9 cellular contexts compared by ENCODE assay signal in the genomic region with DNA sequence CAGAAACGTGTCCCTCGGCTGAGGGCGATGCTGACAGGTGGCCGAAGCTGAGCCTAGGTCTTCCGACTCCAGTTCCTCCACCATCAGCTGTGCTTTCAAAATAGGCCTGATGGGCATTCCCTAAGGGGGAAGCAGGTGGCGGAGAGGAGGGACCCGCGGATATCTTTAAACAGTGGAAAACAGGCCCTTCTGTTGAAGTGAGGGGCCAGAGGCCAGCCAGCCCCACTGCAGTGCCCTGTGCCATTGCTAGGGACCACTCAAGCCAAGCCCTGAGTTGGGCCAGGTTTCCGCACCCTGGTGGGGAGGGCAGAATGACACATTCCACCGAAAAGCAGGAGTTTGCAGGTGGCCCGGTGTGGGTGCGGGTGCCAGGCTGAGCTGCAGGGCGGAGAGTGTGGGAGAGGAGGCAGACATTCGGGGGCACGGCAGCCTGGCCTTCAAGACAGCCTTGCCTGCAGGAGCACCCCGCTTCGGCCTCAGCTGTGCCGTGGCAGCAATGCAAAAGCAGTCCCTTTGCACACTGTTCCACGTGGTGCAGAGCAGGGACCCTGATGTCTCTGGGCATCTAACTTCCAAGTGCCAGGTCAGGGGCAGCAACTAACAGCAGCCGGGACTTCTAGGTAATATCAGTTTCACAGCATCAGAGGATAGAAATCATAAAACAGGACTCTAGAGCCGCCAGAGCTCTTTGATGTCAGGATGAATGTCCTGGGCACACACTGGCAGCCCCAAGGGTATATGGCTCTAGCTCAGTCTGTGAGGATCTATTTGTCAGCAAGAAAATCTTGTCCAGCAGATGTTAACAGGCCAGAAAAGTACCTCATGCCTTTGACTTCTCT. TPM values are rescaled to one million over a fixed set of nuclear protein-coding genes. Genes with fewer than 3 reads are reported as not detected.
DNase-seq lines count a peak whose midpoint lies in the region; ATAC-seq and TF ChIP-seq lines count a peak whose summit lies in the region.
"Had no signal": no experiment of that assay in that cellular context is flagged by ENCODE, and none has a peak within 500 bp of the region (broad histone marks: within the 10 kb centered on the region; RNA-seq: fewer than 3 reads in every experiment).

No MANE protein-coding gene starts in this region.

- POLR2A ChIA-PET in SK-N-SH (lab: Yijun Ruan, JAX): interaction anchor here (1.0 to 3.6 kb wide), 5 partner anchors 9 to 27 kb away, joined by 3 to 19 read pairs (median 5); partner anchors contain the start of gene HNRNPH1

- no peak overlapping the region for H2AFZ ChIP-seq in SK-N-SH (ENCODE audit: low read depth)

- CTCF ChIA-PET in SK-N-SH (lab: Yijun Ruan, JAX): interaction anchor here (1.7 kb wide), 1 partner anchor 16 kb away, joined by 4 read pairs; no protein-coding TSS in a partner anchor

- no peak for TF ChIP-seq CTCF in SK-N-SH (IDR thresholded peaks at IDR 0.05)
- TF ChIP-seq CTCF in gastroesophageal sphincter (IDR thresholded peaks at IDR 0.05): no peak
- no peak for TF ChIP-seq CTCF in psoas muscle (IDR thresholded peaks at IDR 0.05)
- TF ChIP-seq CTCF in BE2C (IDR thresholded peaks at IDR 0.05; ENCODE audit: low read depth, low read length): no peak

- no peak overlapping the region for H3K4me2 ChIP-seq in SK-N-SH

- peaks cover 0 to 23% of the 10 kb centered on the region in 2 experiments; a peak in 1 of 4 replicates for H3K4me1 ChIP-seq in SK-N-SH (ENCODE audit: control insufficient read depth in 1 of 2, insufficient read depth in 2 of 2, low read depth in 1 of 2, low read length in 1 of 2)
- peaks cover 0 to 78% (median 20%) of the 10 kb centered on the region in 3 donors for H3K4me1 ChIP-seq in gastroesophageal sphincter
- H3K4me1 ChIP-seq in psoas muscle: peaks cover 42% of the 10 kb centered on the region
- H3K4me1 ChIP-seq in BE2C: no peaks in the 10 kb centered on the region

- peaks cover 42% of the 10 kb centered on the region for H3F3A ChIP-seq in SK-N-SH (replicated peaks; ENCODE audit: insufficient read depth)

- H3K4me3 ChIP-seq in SK-N-SH (ENCODE audit: low read depth in 2 of 2, low read length in 1 of 2): no peak overlapping the region
- H3K4me3 ChIP-seq in gastroesophageal sphincter: no peak overlapping the region
- no peak overlapping the region for H3K4me3 ChIP-seq in psoas muscle
- H3K4me3 ChIP-seq in BE2C (ENCODE audit: low read depth, low read length): no peak overlapping the region

- H3K9me2 ChIP-seq in SK-N-SH: no peaks in the 10 kb centered on the region

- H3K36me3 ChIP-seq in SK-N-SH (replicated peaks in 1 of 2; ENCODE audit: control insufficient read depth in 1 of 2, insufficient read depth in 2 of 2, low read length in 1 of 2): peaks cover 25 to 55% of the 10 kb centered on the region in 2 experiments
- peaks cover 0 to 91% of the 10 kb centered on the region in 2 donors for H3K36me3 ChIP-seq in gastroesophageal sphincter
- peaks cover 3 to 98% of the 10 kb centered on the region in 2 donors for H3K36me3 ChIP-seq in psoas muscle (ENCODE audit: insufficient read depth in 1 of 2, low read depth in 1 of 2)
- peaks cover 64% of the 10 kb centered on the region for H3K36me3 ChIP-seq in BE2C

- WGBS in SK-N-SH (ENCODE audit: low lambda C conversion rate): 92% methylated on average over 19 of the region's 21 CpGs
- 60 to 64% methylated on average over 3 to 4 of the region's 21 CpGs for WGBS in gastroesophageal sphincter (ENCODE audit: low coverage in 1 of 2), 2 donors
- WGBS in psoas muscle, 3 donors: 57 to 73% (median 60%) methylated on average over 21 of the region's 21 CpGs

- peaks cover 39% of the 10 kb centered on the region for H4K20me1 ChIP-seq in SK-N-SH (ENCODE audit: insufficient read depth)

- H3K27me3 ChIP-seq in SK-N-SH (ENCODE audit: insufficient read depth): no peaks in the 10 kb centered on the region
- H3K27me3 ChIP-seq in gastroesophageal sphincter: no peaks in the 10 kb centered on the region
- H3K27me3 ChIP-seq in psoas muscle (ENCODE audit: insufficient read depth in 3 of 3, low read length in 2 of 3): no peaks in the 10 kb centered on the region
- no peaks in the 10 kb centered on the region for H3K27me3 ChIP-seq in BE2C

- H3K9me3 ChIP-seq in SK-N-SH (no peaks in the 10 kb centered on the region), gastroesophageal sphincter (no peaks in the 10 kb centered on the region), psoas muscle (no peaks in the 10 kb centered on the region), BE2C (no peaks in the 10 kb centered on the region)

- no peak for TF ChIP-seq RAD21 in SK-N-SH (IDR thresholded peaks at IDR 0.05; ENCODE audit: low read length)

- H3K9ac ChIP-seq in SK-N-SH: no peak overlapping the region

- ATAC-seq in gastroesophageal sphincter (no peak), psoas muscle (no peak)

- no peaks in the 10 kb centered on the region for H3K79me2 ChIP-seq in SK-N-SH (ENCODE audit: insufficient read depth)

- DNase-seq in NCI-H2171 treated with DMSO at 0.1 percent for 48 hours (lab: John Stamatoyannopoulos, UW): peak; percentile 44
- no peak for DNase-seq in NCI-H2171 (lab: John Stamatoyannopoulos, UW)
- no peak for DNase-seq in SK-N-SH
- DNase-seq in psoas muscle: no peak
- no peak for DNase-seq in BE2C
- DNase-seq in NCI-H2227 (lab: John Stamatoyannopoulos, UW; ENCODE audit: unreplicated experiment): no peak
- no peak for DNase-seq in stimulated activated CD4-positive, alpha-beta T cell treated with anti-CD3 and anti-CD28 coated beads, Interleukin-2, amount 100 ng/mL, for 48 hours
- DNase-seq: 8988T had no signal

- TF ChIP-seq EP300 in SK-N-SH (IDR thresholded peaks at IDR 0.05; ENCODE audit: borderline replicate concordance in 1 of 2, low read depth in 1 of 2, low read length in 1 of 2): no peak
- no peak for TF ChIP-seq EP300 in gastroesophageal sphincter (IDR thresholded peaks at IDR 0.05)

- H3K27ac ChIP-seq in SK-N-SH (ENCODE audit: low read depth in 2 of 2, low read length in 1 of 2): peak overlapping the region in 1 of 2 experiments; percentile 43; a peak in 1 of 4 replicates
- peak overlapping the region; percentile 11 to 78 (median 76) for H3K27ac ChIP-seq in gastroesophageal sphincter
- H3K27ac ChIP-seq in psoas muscle: peak overlapping the region; percentile 67

- TF ChIP-seq POLR2A in gastroesophageal sphincter (IDR thresholded peaks at IDR 0.05): no peak

- intact Hi-C loops in psoas muscle (cut with DNase I): no loop called here

TF ChIP-seq in SK-N-SH, 30 proteins besides CTCF, POLR2A, EP300 and RAD21:
- TF ChIP-seq POLR2AphosphoS5 (IDR thresholded peaks at IDR 0.05; ENCODE audit: low read depth, low read length) (0 out of 2 replicates have a peak, but pooled peaks have one; percentile 37), YY1 (IDR thresholded peaks at IDR 0.05; ENCODE audit: low read depth) (no peak), FOXJ3 (CRISPR knock-in tag; IDR thresholded peaks at IDR 0.05) (no peak), TEAD4 (IDR thresholded peaks at IDR 0.05; ENCODE audit: borderline replicate concordance, insufficient read depth) (0 out of 2 replicates have a peak, but pooled peaks have one; percentile 4)

RNA-seq across cellular contexts. Expression of gene HNRNPH1, which starts 17.2 kb away (rescaled TPM):
- polyA plus RNA-seq in SK-N-SH (2012; rRNA removed) (192 and 197 TPM in 2 replicates), psoas muscle (100 to 1,000 TPM; 105 to 226 (median 142) TPM)
- 150 and 183 TPM in 2 replicates for polyA plus RNA-seq in SK-N-SH (2012; cell fraction: cytosol; rRNA removed)
- 420 and 667 TPM in 2 replicates for polyA plus RNA-seq in SK-N-SH (2012; cell fraction: nucleus; rRNA removed)
- total RNA-seq in gastroesophageal sphincter (100 to 1,000 TPM; 250 to 604 (median 331) TPM), psoas muscle (100 to 1,000 TPM; 141 to 195 (median 179) TPM)
- 678 TPM for polyA plus RNA-seq in BE2C (2012; ENCODE audit: insufficient read depth, insufficient read length, low read depth)

RNA-seq across cellular contexts. Expression of gene RUFY1, which starts 55.9 kb away (rescaled TPM):
- 30.3 and 31.5 TPM in 2 replicates for polyA plus RNA-seq in SK-N-SH (2012; rRNA removed)
- polyA plus RNA-seq in SK-N-SH (2012; cell fraction: cytosol; rRNA removed): 33.8 and 37.5 TPM in 2 replicates
- 50.3 and 59.9 TPM in 2 replicates for polyA plus RNA-seq in SK-N-SH (2012; cell fraction: nucleus; rRNA removed)
- total RNA-seq in gastroesophageal sphincter: 10 to 100 TPM; 38.1 to 59.0 (median 54.8) TPM
- 10 to 100 TPM; 17.9 to 26.3 (median 23.2) TPM for total RNA-seq in psoas muscle
- polyA plus RNA-seq in psoas muscle: 10 to 100 TPM; 22.7 to 24.0 (median 22.8) TPM
- 38.8 TPM for polyA plus RNA-seq in BE2C (2012; ENCODE audit: insufficient read depth, insufficient read length, low read depth)
